In the genomic region with DNA sequence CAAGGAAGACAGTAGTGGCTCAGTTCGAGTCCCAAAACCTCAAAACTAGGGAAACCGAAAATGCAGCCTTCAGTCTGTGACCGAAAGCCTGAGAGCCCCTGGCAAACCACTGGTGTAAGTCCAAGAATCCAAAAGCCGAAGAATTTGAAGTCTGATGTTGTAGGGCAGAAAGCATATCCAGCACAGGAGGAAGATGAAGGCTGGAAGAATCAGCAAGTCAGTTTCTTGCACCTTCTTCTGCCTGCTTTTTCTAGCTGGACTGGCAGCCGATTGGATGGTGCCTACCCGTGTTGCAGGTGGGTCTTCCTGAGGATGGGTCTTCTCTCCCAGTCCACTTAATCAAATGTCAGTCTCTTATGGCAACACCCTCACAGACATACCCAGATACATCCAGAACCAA, we compare ENCODE assay signal across 37 cellular contexts.
"Had no signal": no experiment of that assay in that cellular context is flagged by ENCODE, and none has a peak within 500 bp of the region (broad histone marks: within the 10 kb centered on the region; RNA-seq: fewer than 3 reads in every experiment).

No MANE protein-coding gene starts in this region.

- H3K27me3 Mint-ChIP-seq: activated CD4-positive, alpha-beta memory T cell treated with anti-CD3 and anti-CD28 coated beads for 36 hours; activated CD4-positive, alpha-beta T cell treated with anti-CD3 and anti-CD28 coated beads, Interleukin-2, amount 10 ng/mL, durations not matched to agents 24 days and 14 days; activated CD8-positive, alpha-beta T cell treated with anti-CD3 and anti-CD28 coated beads for 36 hours had no signal

- FAIRE-seq: astrocyte, TTC549 had no signal

- H3K27ac Mint-ChIP-seq: activated B cell treated with CpG ODN at 0.5 μM for 24 hours; activated CD4-positive, alpha-beta memory T cell treated with anti-CD3 and anti-CD28 coated beads for 36 hours; activated CD4-positive, alpha-beta T cell treated with anti-CD3 and anti-CD28 coated beads, Interleukin-2, amount 10 ng/mL, durations not matched to agents 24 days and 14 days; activated CD8-positive, alpha-beta T cell treated with anti-CD3 and anti-CD28 coated beads for 36 hours; activated naive CD4-positive, alpha-beta T cell treated with anti-CD3 and anti-CD28 coated beads for 36 hours; activated naive CD4-positive, alpha-beta T cell treated with anti-CD3 and anti-CD28 coated beads, Interleukin-2, amount 50 U/mL, for 72 hours; activated naive CD8-positive, alpha-beta T cell treated with anti-CD3 and anti-CD28 coated beads for 36 hours; activated T-cell treated with anti-CD3 and anti-CD28 coated beads, Interleukin-2, amount 50 U/mL, for 72 hours; activated T-helper 1 cell treated with anti-CD3 and anti-CD28 coated beads, Interleukin-12 subunit alpha, Interleukin-12 subunit beta, Interleukin-2, Interleukin-4 antibody, amounts not matched to agents 30 ng/mL and 10 ng/mL and 1 ng/mL, durations not matched to agents 14 hours and 24 hours and 36 hours; activated T-helper 17 cell treated with anti-CD3 and anti-CD28 coated beads, Interleukin-2, amount 50 U/mL, for 72 hours; T-helper 1 cell treated with Interleukin-12 subunit alpha and Interleukin-12 subunit beta and Interleukin-4 antibody, amounts not matched to agents 30 μg/mL and 1 μg/mL, for 36 hours; T-helper 2 cell treated with Interferon-gamma antibody and Interleukin-4, amounts not matched to agents 5 μg/mL and 100 μg/mL, for 36 hours had no signal

- H3K4me1 ChIP-seq: adrenal gland, body of pancreas, breast epithelium had no signal

- H3K36me3 ChIP-seq: adrenal gland, brain microvascular endothelial cell, breast epithelium had no signal

- H3K4me3 Mint-ChIP-seq: activated B cell treated with CpG ODN at 0.5 μM for 24 hours; activated CD4-positive, alpha-beta memory T cell treated with anti-CD3 and anti-CD28 coated beads for 36 hours; activated CD4-positive, alpha-beta T cell treated with anti-CD3 and anti-CD28 coated beads, Interleukin-2, amount 10 ng/mL, durations not matched to agents 24 days and 14 days; activated CD8-positive, alpha-beta T cell treated with anti-CD3 and anti-CD28 coated beads for 36 hours; activated naive CD4-positive, alpha-beta T cell treated with anti-CD3 and anti-CD28 coated beads for 36 hours; activated naive CD8-positive, alpha-beta T cell treated with anti-CD3 and anti-CD28 coated beads for 36 hours; activated T-cell treated with anti-CD3 and anti-CD28 coated beads, Interleukin-2, amount 50 U/mL, for 4 hours; activated T-cell treated with anti-CD3 and anti-CD28 coated beads, Interleukin-2, amount 50 U/mL, for 72 hours; activated T-helper 1 cell treated with anti-CD3 and anti-CD28 coated beads, Interleukin-12 subunit alpha, Interleukin-12 subunit beta, Interleukin-2, Interleukin-4 antibody, amounts not matched to agents 30 ng/mL and 10 ng/mL and 1 ng/mL, durations not matched to agents 14 hours and 24 hours and 36 hours; activated T-helper 17 cell treated with anti-CD3 and anti-CD28 coated beads, Interleukin-2, amount 50 U/mL, for 72 hours; T-helper 1 cell treated with Interleukin-12 subunit alpha and Interleukin-12 subunit beta and Interleukin-4 antibody, amounts not matched to agents 30 μg/mL and 1 μg/mL, for 36 hours; T-helper 2 cell treated with Interferon-gamma antibody and Interleukin-4, amounts not matched to agents 5 μg/mL and 100 μg/mL, for 36 hours had no signal

- H3K9me3 ChIP-seq: adrenal gland, body of pancreas, breast epithelium had no signal

- H3K9me3 Mint-ChIP-seq: activated CD4-positive, alpha-beta memory T cell treated with anti-CD3 and anti-CD28 coated beads for 36 hours; activated CD4-positive, alpha-beta T cell treated with anti-CD3 and anti-CD28 coated beads, Interleukin-2, amount 10 ng/mL, durations not matched to agents 24 days and 14 days; activated CD8-positive, alpha-beta T cell treated with anti-CD3 and anti-CD28 coated beads for 36 hours; activated naive CD4-positive, alpha-beta T cell treated with anti-CD3 and anti-CD28 coated beads for 36 hours; activated naive CD8-positive, alpha-beta T cell treated with anti-CD3 and anti-CD28 coated beads for 36 hours; activated T-cell treated with anti-CD3 and anti-CD28 coated beads, Interleukin-2, amount 50 U/mL, for 4 hours; activated T-cell treated with anti-CD3 and anti-CD28 coated beads, Interleukin-2, amount 50 U/mL, for 72 hours; activated T-helper 1 cell treated with anti-CD3 and anti-CD28 coated beads, Interleukin-12 subunit alpha, Interleukin-12 subunit beta, Interleukin-2, Interleukin-4 antibody, amounts not matched to agents 30 ng/mL and 10 ng/mL and 1 ng/mL, durations not matched to agents 14 hours and 24 hours and 36 hours; activated T-helper 17 cell treated with anti-CD3 and anti-CD28 coated beads, Interleukin-2, amount 50 U/mL, for 72 hours; T-helper 1 cell treated with Interleukin-12 subunit alpha and Interleukin-12 subunit beta and Interleukin-4 antibody, amounts not matched to agents 30 μg/mL and 1 μg/mL, for 36 hours; T-helper 2 cell treated with Interferon-gamma antibody and Interleukin-4, amounts not matched to agents 5 μg/mL and 100 μg/mL, for 36 hours had no signal

- H3K4me1 Mint-ChIP-seq: activated B cell treated with CpG ODN at 0.5 μM for 24 hours; activated CD4-positive, alpha-beta T cell treated with anti-CD3 and anti-CD28 coated beads, Interleukin-2, amount 10 ng/mL, durations not matched to agents 24 days and 14 days; activated naive CD8-positive, alpha-beta T cell treated with anti-CD3 and anti-CD28 coated beads for 36 hours; activated T-helper 17 cell treated with anti-CD3 and anti-CD28 coated beads, Interleukin-2, amount 50 U/mL, for 72 hours had no signal

- H3K4me3 ChIP-seq: adrenal gland, body of pancreas, breast epithelium had no signal

- DNase-seq: activated B cell treated with CpG ODN at 0.5 μM for 24 hours; activated CD4-positive, alpha-beta memory T cell treated with anti-CD3 and anti-CD28 coated beads for 36 hours; activated CD4-positive, alpha-beta T cell treated with anti-CD3 and anti-CD28 coated beads for 4 hours; activated CD4-positive, alpha-beta T cell treated with anti-CD3 and anti-CD28 coated beads, Interleukin-2, amount 10 ng/mL, durations not matched to agents 24 days and 14 days; activated CD4-positive, alpha-beta T cell treated with anti-CD3 and anti-CD28 coated beads, Interleukin-2, amount 50 U/mL, for 1 hour; activated CD4-positive, alpha-beta T cell treated with anti-CD3 and anti-CD28 coated beads, Interleukin-2, amount 50 U/mL, for 4 hours; activated CD4-positive, CD25-positive, alpha-beta regulatory T cell treated with anti-CD3 and anti-CD28 coated beads, Interleukin-2, amount 50 U/mL, for 72 hours; activated CD8-positive, alpha-beta memory T cell treated with anti-CD3 and anti-CD28 coated beads, Interleukin-2, amount 50 U/mL, for 4 hours; activated CD8-positive, alpha-beta T cell treated with anti-CD3 and anti-CD28 coated beads for 36 hours; activated effector memory CD4-positive, alpha-beta T cell treated with anti-CD3 and anti-CD28 coated beads, Interleukin-2, amount 50 U/mL, for 16 hours; activated gamma-delta T cell treated with Interleukin-2 at 50 U/mL for 16 hours; activated naive CD4-positive, alpha-beta T cell; activated naive CD4-positive, alpha-beta T cell treated with anti-CD3 and anti-CD28 coated beads for 36 hours; activated naive CD4-positive, alpha-beta T cell treated with anti-CD3 and anti-CD28 coated beads, Interleukin-2, amount 50 U/mL, for 16 hours; activated naive CD8-positive, alpha-beta T cell treated with anti-CD3 and anti-CD28 coated beads for 36 hours; activated T-cell treated with anti-CD3 and anti-CD28 coated beads for 4 hours; activated T-cell treated with anti-CD3 and anti-CD28 coated beads, Interleukin-2, amount 50 U/mL, for 1 hour; activated T-cell treated with anti-CD3 and anti-CD28 coated beads, Interleukin-2, amount 50 U/mL, for 4 hours; activated T-cell treated with anti-CD3 and anti-CD28 coated beads, Interleukin-2, amount 50 U/mL, for 72 hours; adrenal gland; amniotic stem cell; aorta; body of pancreas; brain microvascular endothelial cell; central memory CD4-positive, alpha-beta T cell; T-helper 1 cell; T-helper 2 cell; T-helper 9 cell had no signal

- H3K36me3 Mint-ChIP-seq: activated CD4-positive, alpha-beta memory T cell treated with anti-CD3 and anti-CD28 coated beads for 36 hours; activated naive CD4-positive, alpha-beta T cell treated with anti-CD3 and anti-CD28 coated beads, Interleukin-2, amount 50 U/mL, for 72 hours; activated naive CD8-positive, alpha-beta T cell treated with anti-CD3 and anti-CD28 coated beads for 36 hours had no signal

- H3K27me3 ChIP-seq: adrenal gland, body of pancreas, brain microvascular endothelial cell, breast epithelium had no signal

- H3K27ac ChIP-seq: adrenal gland, body of pancreas, brain microvascular endothelial cell, breast epithelium, VCaP had no signal

- ATAC-seq: activated CD8-positive, alpha-beta T cell treated with anti-CD3 and anti-CD28 coated beads for 36 hours; activated naive CD4-positive, alpha-beta T cell treated with anti-CD3 and anti-CD28 coated beads, Interleukin-2, amount 50 U/mL, for 72 hours; activated T-cell treated with anti-CD3 and anti-CD28 coated beads, Interleukin-2, amount 50 U/mL, for 4 hours; activated T-cell treated with anti-CD3 and anti-CD28 coated beads, Interleukin-2, amount 50 U/mL, for 72 hours; activated T-helper 17 cell treated with anti-CD3 and anti-CD28 coated beads, Interleukin-2, amount 50 U/mL, for 72 hours; body of pancreas had no signal
